ENCODE assay signal across 28 cellular contexts in the genomic region with DNA sequence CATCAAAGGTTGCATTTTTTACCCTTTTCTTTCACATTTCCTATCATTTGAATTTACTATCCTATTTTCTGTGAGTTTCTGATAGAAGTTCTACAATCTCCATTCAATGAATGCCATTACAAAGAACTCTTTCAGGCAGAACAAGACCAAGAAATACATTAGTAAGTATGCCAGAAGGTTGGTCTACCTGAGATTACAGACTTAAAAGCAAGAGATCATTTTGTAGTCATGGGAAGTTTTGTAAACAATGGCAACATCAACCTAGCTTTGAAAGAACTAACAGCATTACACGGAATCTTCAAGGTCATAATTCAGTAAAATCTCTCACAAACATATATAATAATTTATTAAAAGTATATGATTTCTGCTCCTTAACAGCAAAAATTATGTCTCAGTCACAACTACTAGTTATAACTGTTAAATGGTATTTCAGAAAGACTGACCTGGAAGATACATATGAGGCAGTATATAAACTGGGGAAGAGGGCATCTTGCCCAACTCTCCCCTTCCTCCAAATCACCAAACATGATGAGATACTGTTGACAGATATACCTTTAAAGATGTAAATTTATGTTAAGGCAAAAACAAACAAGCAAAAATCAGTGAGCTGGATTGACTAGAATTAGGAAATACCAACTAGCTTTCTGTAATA. TPM values are rescaled to one million over a fixed set of nuclear protein-coding genes. Genes with fewer than 3 reads are reported as not detected.
A peak's percentile ranks its signal among the peaks of the same experiment; 100 is the strongest.
DNase-seq lines count a peak whose midpoint lies in the region; ATAC-seq, FAIRE-seq and TF ChIP-seq lines count a peak whose summit lies in the region.
"Had no signal": no experiment of that assay in that cellular context is flagged by ENCODE, and none has a peak within 500 bp of the region (broad histone marks: within the 10 kb centered on the region; RNA-seq: fewer than 3 reads in every experiment).

No MANE protein-coding gene starts in this region.

- ATAC-seq in PC-3 (peak; percentile 13; the same call in 1 of the 2 replicates), HG03045 (IDR thresholded peaks at IDR 0.05; ENCODE audit: unreplicated experiment) (no peak), GM19455 (IDR thresholded peaks at IDR 0.05; ENCODE audit: unreplicated experiment) (no peak)
- ATAC-seq: activated CD4-positive, alpha-beta T cell treated with anti-CD3 and anti-CD28 coated beads for 36 hours; activated CD8-positive, alpha-beta T cell treated with anti-CD3 and anti-CD28 coated beads, Interleukin-2, amount 10 ng/mL, durations not matched to agents 7 days and 5 days; activated T-helper 17 cell treated with anti-CD3 and anti-CD28 coated beads, Interleukin-2, amount 50 U/mL, for 72 hours; gastrocnemius medialis had no signal

- DNase-seq in D721Med (ENCODE audit: insufficient read length, low spot score) (no peak), PC-3 (no peak), epithelial cell of prostate (ENCODE audit: low read depth, low spot score) (no peak), osteoblast (ENCODE audit: insufficient read length, low spot score, missing footprints) (no peak)
- DNase-seq in activated CD4-positive, CD25-positive, alpha-beta regulatory T cell (lab: John Stamatoyannopoulos, UW) = no peak
- DNase-seq: activated CD4-positive, alpha-beta T cell treated with anti-CD3 and anti-CD28 coated beads for 36 hours; activated CD8-positive, alpha-beta T cell treated with anti-CD3 and anti-CD28 coated beads, Interleukin-2, amount 10 ng/mL, durations not matched to agents 7 days and 5 days; activated naive CD4-positive, alpha-beta T cell treated with anti-CD3 and anti-CD28 coated beads, Interleukin-2, amount 50 U/mL, for 16 hours; amniotic stem cell; CD8-positive, alpha-beta memory T cell; gastrocnemius medialis; KBM-7; left colon; MG63; NCI-H2029; NCI-H524; SHP77; small intestine; stimulated activated naive CD4-positive, alpha-beta T cell treated with Interleukin-2 at 50 U/mL for 16 hours; testis had no signal

- no peaks in the 10 kb centered on the region for H3K27me3 ChIP-seq in PC-3 (ENCODE audit: low read length)
- no peaks in the 10 kb centered on the region for H3K27me3 ChIP-seq in osteoblast (ENCODE audit: insufficient read depth, low read length)
- H3K27me3 ChIP-seq: brain microvascular endothelial cell, gastrocnemius medialis, MG63, testis had no signal

- peak overlapping the region; percentile 48 for H3K4me3 ChIP-seq in PC-3 (ENCODE audit: low read length)
- H3K4me3 ChIP-seq in osteoblast (ENCODE audit: insufficient read depth, low read length) = no peak overlapping the region
- H3K4me3 ChIP-seq: gastrocnemius medialis, HAP-1, MG63, testis had no signal

- H2AFZ ChIP-seq in PC-3 (ENCODE audit: low read length) (no peak overlapping the region), osteoblast (ENCODE audit: low read length) (no peak overlapping the region)
- H2AFZ ChIP-seq: parathyroid adenoma had no signal

- H3K9ac ChIP-seq in PC-3 (ENCODE audit: low read length) = peak overlapping the region; percentile 11; the same call in 1 of the 2 replicates
- H3K9ac ChIP-seq: parathyroid adenoma had no signal

- H3K4me1 ChIP-seq in PC-3 (ENCODE audit: insufficient read depth, low read length) (peaks cover 38% of the 10 kb centered on the region), osteoblast (ENCODE audit: insufficient read depth, low read length) (peaks cover 9% of the 10 kb centered on the region)
- H3K4me1 ChIP-seq: testis had no signal

- no peaks in the 10 kb centered on the region for H3K9me2 ChIP-seq in PC-3 (replicated peaks; ENCODE audit: low read length)

- BruUV-seq in PC-3 (replicated peaks; lab: Mats Ljungman, UMichigan) = no TSS peak

- peak; percentile 29 for FAIRE-seq in D721Med (lab: Jason Lieb, UNC)
- FAIRE-seq: endothelial cell of umbilical vein, urothelium cell line had no signal

- POLR2A ChIA-PET in PC-3 (lab: Charles Lee; ENCODE audit: unreplicated experiment) = no interaction called here

- H3K79me2 ChIP-seq in PC-3 (ENCODE audit: low read length) = peaks cover 83% of the 10 kb centered on the region
- peaks cover 78% of the 10 kb centered on the region for H3K79me2 ChIP-seq in osteoblast (ENCODE audit: insufficient read depth, low read length)

- H4K20me1 ChIP-seq in PC-3 (ENCODE audit: low read length) = no peaks in the 10 kb centered on the region
- peaks cover 5% of the 10 kb centered on the region for H4K20me1 ChIP-seq in osteoblast (ENCODE audit: insufficient read depth, low read length)

- H3K9me3 ChIP-seq in PC-3 (ENCODE audit: low read length) (no peaks in the 10 kb centered on the region), osteoblast (ENCODE audit: low read depth, low read length) (no peaks in the 10 kb centered on the region)
- H3K9me3 ChIP-seq: gastrocnemius medialis, HAP-1, MG63, testis had no signal

- H3K27ac ChIP-seq in PC-3 (ENCODE audit: low read length) (peak overlapping the region; percentile 82), epithelial cell of prostate (peak overlapping the region; percentile 4), osteoblast (ENCODE audit: low read depth, low read length) (no peak overlapping the region)
- H3K27ac ChIP-seq: brain microvascular endothelial cell, gastrocnemius medialis, parathyroid adenoma, testis had no signal

- peaks cover 8% of the 10 kb centered on the region for H3F3A ChIP-seq in PC-3 (ENCODE audit: low read length, unreplicated experiment)

- H3K36me3 ChIP-seq in PC-3 (ENCODE audit: low read depth, low read length) (0 out of 2 replicates have a peak, but pooled peaks cover 4% of the 10 kb centered on the region), osteoblast (ENCODE audit: insufficient read depth, low read length) (no peaks in the 10 kb centered on the region)
- H3K36me3 ChIP-seq: brain microvascular endothelial cell, gastrocnemius medialis, HAP-1, MG63 had no signal

- intact Hi-C loops in PC-3 (cut with micrococcal nuclease) = no loop called here

- CTCF ChIA-PET in PC-3 (lab: Charles Lee) = no interaction called here

- H3K4me2 ChIP-seq in PC-3 (ENCODE audit: low read length) (peak overlapping the region; percentile 86), osteoblast (ENCODE audit: insufficient read depth, low read length) (peak overlapping the region; percentile 29)

- TF ChIP-seq CTCF in D721Med (IDR thresholded peaks at IDR 0.05; ENCODE audit: insufficient read depth, missing control alignments) (no peak), PC-3 (conservative IDR thresholded peaks at IDR 0.05; ENCODE audit: low read depth, low read length) (no peak), osteoblast (IDR thresholded peaks at IDR 0.05; ENCODE audit: extremely low read depth, low read depth, low read length) (no peak)

RNA-seq across cellular contexts. Expression of a gene that starts 23.3 kb away (rescaled TPM):
- total RNA-seq in PC-3 (2014; rRNA removed) (11.5 and 12.2 TPM in 2 replicates), osteoblast (17.4 and 19.2 TPM in 2 replicates)
